ENCODE assay signal across 8 cellular contexts in genomic region chr17:35087731-35088646, GRCh38. TPM values are rescaled to one million over a fixed set of nuclear protein-coding genes. Genes with fewer than 3 reads are reported as not detected.
A peak's percentile ranks its signal among the peaks of the same experiment; 100 is the strongest.
DNase-seq lines count a peak whose midpoint lies in the region; ATAC-seq and TF ChIP-seq lines count a peak whose summit lies in the region.

No MANE protein-coding gene starts in this region.

- POLR2A ChIA-PET in CD4-positive, alpha-beta memory T cell (lab: Charles Lee; ENCODE audit: partially characterized antibody), result interaction anchor here (0.8 to 4.0 kb wide), 15 partner anchors 8 to 449 kb away, joined by 3 to 33 read pairs (median 7); partner anchors contain the start of genes CCT6B, LIG3, NLE1 and RAD51D

- H3K4me3 Mint-ChIP-seq in CD4-positive, alpha-beta memory T cell, result peak overlapping the region; percentile 93 to 99 (median 96)
- peak overlapping the region; percentile 89 for H3K4me3 Mint-ChIP-seq in activated T-cell treated with anti-CD3 and anti-CD28 coated beads, Interleukin-2, amount 50 U/mL, for 24 hours

- CTCF ChIA-PET in CD4-positive, alpha-beta memory T cell (lab: Charles Lee; ENCODE audit: partially characterized antibody), result interaction anchor here (1.0 to 4.9 kb wide), 6 partner anchors 11 to 86 kb away, joined by 3 to 34 read pairs (median 4); partner anchors contain the start of gene RFFL

- H3K36me3 Mint-ChIP-seq in CD4-positive, alpha-beta memory T cell, result peaks cover 0 to 18% of the 10 kb centered on the region in 2 donors
- peaks cover 12% of the 10 kb centered on the region for H3K36me3 Mint-ChIP-seq in activated T-cell treated with anti-CD3 and anti-CD28 coated beads, Interleukin-2, amount 50 U/mL, for 24 hours (ENCODE audit: low read depth)

- H3K9me3 Mint-ChIP-seq in CD4-positive, alpha-beta memory T cell, result no peaks in the 10 kb centered on the region
- H3K9me3 Mint-ChIP-seq in activated T-cell treated with anti-CD3 and anti-CD28 coated beads, Interleukin-2, amount 50 U/mL, for 24 hours, result no peaks in the 10 kb centered on the region

- TF ChIP-seq POLR2A in transverse colon (IDR thresholded peaks at IDR 0.05), result peak; percentile 73

- ATAC-seq in GM21367 (IDR thresholded peaks at IDR 0.05; ENCODE audit: unreplicated experiment), result peak; percentile 18
- ATAC-seq in GM21526 (IDR thresholded peaks at IDR 0.05; ENCODE audit: low FRiP score, unreplicated experiment), result no peak

- H3K4me1 ChIP-seq in CD4-positive, alpha-beta memory T cell (ENCODE audit: insufficient read depth, low read length), result peaks cover 52% of the 10 kb centered on the region
- H3K4me1 ChIP-seq in mucosa of rectum (ENCODE audit: control insufficient read depth in 2 of 2, insufficient read depth in 2 of 2, low read length in 2 of 2), result peaks cover 22 to 40% of the 10 kb centered on the region in 2 donors
- peaks cover 5 to 50% (median 49%) of the 10 kb centered on the region in 4 donors for H3K4me1 ChIP-seq in transverse colon

- TF ChIP-seq CTCF in transverse colon (IDR thresholded peaks at IDR 0.05), result peak in 1 of 5 experiments; percentile 15

- no peak for TF ChIP-seq EP300 in transverse colon (IDR thresholded peaks at IDR 0.05; ENCODE audit: low read depth)

- in situ Hi-C loops in transverse colon (cut with MboI; ENCODE audit: low pct_ligation_motif_present in 1 of 4, low pct_unique_long_range_greater_than_20kb in 1 of 4, low sequenced_read_pairs in 3 of 4), result loop anchor here in 1 of 4 donors (25.0 kb wide), 1 partner anchor 101 kb away; the partner anchor contains the start of gene LIG3

- H3K27ac Mint-ChIP-seq in CD4-positive, alpha-beta memory T cell, result peak overlapping the region; percentile 92 to 99 (median 97)
- peak overlapping the region; percentile 92 for H3K27ac Mint-ChIP-seq in activated T-cell treated with anti-CD3 and anti-CD28 coated beads, Interleukin-2, amount 50 U/mL, for 24 hours

- H3K27ac ChIP-seq in CD4-positive, alpha-beta memory T cell (ENCODE audit: low read depth, low read length), result peak overlapping the region; percentile 97
- H3K27ac ChIP-seq in mucosa of rectum (ENCODE audit: low read depth in 2 of 2, low read length in 2 of 2) (peak overlapping the region; percentile 99), transverse colon (peak overlapping the region; percentile 93 to 99 (median 98))

- no peaks in the 10 kb centered on the region for H3K27me3 Mint-ChIP-seq in CD4-positive, alpha-beta memory T cell
- H3K27me3 Mint-ChIP-seq in activated T-cell treated with anti-CD3 and anti-CD28 coated beads, Interleukin-2, amount 50 U/mL, for 24 hours, result no peaks in the 10 kb centered on the region

- H3K4me1 Mint-ChIP-seq in CD4-positive, alpha-beta memory T cell, result peaks cover 32 to 60% (median 48%) of the 10 kb centered on the region in 4 donors
- H3K4me1 Mint-ChIP-seq in activated T-cell treated with anti-CD3 and anti-CD28 coated beads, Interleukin-2, amount 50 U/mL, for 24 hours (ENCODE audit: low read depth), result peaks cover 74% of the 10 kb centered on the region

- H3K9me3 ChIP-seq in CD4-positive, alpha-beta memory T cell (ENCODE audit: control insufficient read depth in 1 of 2, low read length in 2 of 2), result no peaks in the 10 kb centered on the region
- no peaks in the 10 kb centered on the region for H3K9me3 ChIP-seq in mucosa of rectum (ENCODE audit: control insufficient read depth in 2 of 2, low read length in 2 of 2)
- H3K9me3 ChIP-seq in transverse colon, result no peaks in the 10 kb centered on the region

- H3K27me3 ChIP-seq in CD4-positive, alpha-beta memory T cell (ENCODE audit: insufficient read depth, low read length), result no peaks in the 10 kb centered on the region
- no peaks in the 10 kb centered on the region for H3K27me3 ChIP-seq in mucosa of rectum (ENCODE audit: control insufficient read depth in 2 of 2, insufficient read depth in 2 of 2, low read length in 2 of 2)
- no peaks in the 10 kb centered on the region for H3K27me3 ChIP-seq in transverse colon

- peak in 4 of 5 donors; percentile 32 to 67 (median 35) for DNase-seq in CD4-positive, alpha-beta memory T cell
- peak; percentile 32 for DNase-seq in NCI-H146 treated with DMSO at 0.1 percent for 48 hours (lab: John Stamatoyannopoulos, UW; ENCODE audit: unreplicated experiment)
- peak; percentile 44 for DNase-seq in activated T-cell treated with anti-CD3 and anti-CD28 coated beads, Interleukin-2, amount 50 U/mL, for 24 hours
- peak; percentile 54 for DNase-seq in fibroblast of gingiva (ENCODE audit: low read depth)
- DNase-seq in transverse colon, result peak; percentile 72

- 3 to 9% methylated on average over 5 to 22 of the region's 22 CpGs for WGBS in transverse colon (ENCODE audit: low coverage in 1 of 2), 2 donors

- H3K9ac ChIP-seq in mucosa of rectum (ENCODE audit: low read depth in 1 of 2, low read length in 2 of 2), result peak overlapping the region; percentile 92 to 98

- no peaks in the 10 kb centered on the region for H3K36me3 ChIP-seq in CD4-positive, alpha-beta memory T cell (ENCODE audit: insufficient read depth, low read length)
- no peaks in the 10 kb centered on the region for H3K36me3 ChIP-seq in mucosa of rectum (ENCODE audit: control insufficient read depth in 2 of 2, insufficient read depth in 2 of 2, low read length in 2 of 2)
- no peaks in the 10 kb centered on the region for H3K36me3 ChIP-seq in transverse colon

- intact Hi-C loops in CD4-positive, alpha-beta memory T cell (cut with micrococcal nuclease), result loop anchor here (1.0 kb wide), 2 partner anchors 14 to 154 kb away; no protein-coding TSS in a partner anchor
- intact Hi-C loops in transverse colon (cut with DNase I; ENCODE audit: low total_unique reads), result loop anchor here (5.0 kb wide), 1 partner anchor 66 kb away; no protein-coding TSS in a partner anchor

- H3K4me3 ChIP-seq in CD4-positive, alpha-beta memory T cell (ENCODE audit: low read length in 2 of 2), result peak overlapping the region; percentile 25 to 96
- H3K4me3 ChIP-seq in mucosa of rectum (ENCODE audit: low read length in 2 of 2) (peak overlapping the region; percentile 88 to 94), transverse colon (peak overlapping the region; percentile 89 to 97 (median 90))

RNA-seq across cellular contexts. Expression of gene RFFL, which starts 24.5 kb away (rescaled TPM):
- total RNA-seq in CD4-positive, alpha-beta memory T cell, result 10 to 100 TPM; 72.1 to 82.3 TPM
- polyA plus RNA-seq in CD4-positive, alpha-beta memory T cell, result 10 to 100 TPM; 48.3 to 51.0 TPM
- 10 to 100 TPM; 40.6 to 75.8 (median 50.7) TPM for total RNA-seq in transverse colon

RNA-seq across cellular contexts. Expression of gene RAD51D, which starts 31.7 kb away (rescaled TPM):
- 10 to 100 TPM; 21.5 to 29.2 TPM for total RNA-seq in CD4-positive, alpha-beta memory T cell
- polyA plus RNA-seq in CD4-positive, alpha-beta memory T cell, result 10 to 100 TPM in 1 of 2 donors, 1 to 10 TPM in 1; 6.1 to 12.0 TPM
- 10 to 100 TPM in 1 of 4 donors, 1 to 10 TPM in 3; 5.6 to 60.3 (median 7.8) TPM for total RNA-seq in transverse colon

RNA-seq across cellular contexts. Expression of gene FNDC8, which starts 33.4 kb away (rescaled TPM):
- not detected for total RNA-seq in CD4-positive, alpha-beta memory T cell
- polyA plus RNA-seq in CD4-positive, alpha-beta memory T cell, result not detected
- not detected for total RNA-seq in transverse colon

RNA-seq across cellular contexts. Expression of gene NLE1, which starts 54.1 kb away (rescaled TPM):
- 10 to 100 TPM; 20.1 to 20.5 TPM for total RNA-seq in CD4-positive, alpha-beta memory T cell
- 1 to 10 TPM; 4.4 to 4.8 TPM for polyA plus RNA-seq in CD4-positive, alpha-beta memory T cell
- total RNA-seq in transverse colon, result 10 to 100 TPM in 1 of 4 donors, 1 to 10 TPM in 3; 4.0 to 13.2 (median 6.9) TPM

RNA-seq across cellular contexts. Expression of gene UNC45B, which starts 59.6 kb away (rescaled TPM):
- total RNA-seq in CD4-positive, alpha-beta memory T cell, result under 1 TPM; 0.69 to 0.73 TPM
- polyA plus RNA-seq in CD4-positive, alpha-beta memory T cell, result under 1 TPM; 0.13 to 0.58 TPM
- under 1 TPM in 1 of 4 donors, not detected in 3; 0.14 TPM for total RNA-seq in transverse colon
